Comparison of ENCODE assay signal across 23 cellular contexts in the genomic region with DNA sequence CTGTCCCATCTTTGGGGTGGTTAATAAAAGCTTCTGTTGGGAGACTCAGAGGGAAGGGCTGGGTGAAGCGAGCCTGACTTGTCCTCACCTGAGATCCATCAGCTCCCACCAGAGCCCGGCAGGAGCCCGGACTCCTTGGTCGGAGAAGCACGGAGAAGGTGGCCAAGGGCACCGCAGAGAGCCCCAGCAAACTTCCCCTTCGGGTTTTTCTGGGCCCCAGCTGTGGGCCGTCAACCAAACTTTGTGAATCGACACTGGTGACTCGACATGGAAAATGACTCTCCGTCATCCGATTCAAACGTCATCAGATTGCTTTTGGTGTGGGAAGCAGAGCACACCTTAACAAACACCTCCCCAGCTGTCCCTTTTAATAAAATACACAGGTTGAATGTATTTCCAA. TPM values are rescaled to one million over a fixed set of nuclear protein-coding genes. Genes with fewer than 3 reads are reported as not detected.
DNase-seq lines count a peak whose midpoint lies in the region; ATAC-seq and TF ChIP-seq lines count a peak whose summit lies in the region.
"Had no signal": no experiment of that assay in that cellular context is flagged by ENCODE, and none has a peak within 500 bp of the region (broad histone marks: within the 10 kb centered on the region; RNA-seq: fewer than 3 reads in every experiment).

No MANE protein-coding gene starts in this region.

- intact Hi-C loops in CD4-positive, alpha-beta T cell (cut with DNase I, micrococcal nuclease): no loop called here

- H3K4me3 Mint-ChIP-seq in T-helper 2 cell treated with Interferon-gamma antibody and Interleukin-4, amounts not matched to agents 5 μg/mL and 100 μg/mL, for 36 hours: no peak overlapping the region
- no peak overlapping the region for H3K4me3 Mint-ChIP-seq in CD4-positive, alpha-beta T cell
- H3K4me3 Mint-ChIP-seq: immature natural killer cell had no signal

- H3K36me3 Mint-ChIP-seq in T-helper 2 cell treated with Interferon-gamma antibody and Interleukin-4, amounts not matched to agents 5 μg/mL and 100 μg/mL, for 36 hours (ENCODE audit: low read depth): no peaks in the 10 kb centered on the region
- H3K36me3 Mint-ChIP-seq in CD4-positive, alpha-beta T cell (ENCODE audit: low read depth): no peaks in the 10 kb centered on the region
- H3K36me3 Mint-ChIP-seq: immature natural killer cell had no signal

- H3K9me3 Mint-ChIP-seq in T-helper 2 cell treated with Interferon-gamma antibody and Interleukin-4, amounts not matched to agents 5 μg/mL and 100 μg/mL, for 36 hours: no peaks in the 10 kb centered on the region
- no peaks in the 10 kb centered on the region for H3K9me3 Mint-ChIP-seq in CD4-positive, alpha-beta T cell
- H3K9me3 Mint-ChIP-seq: immature natural killer cell had no signal

- peak; percentile 20 for DNase-seq in T-helper 2 cell treated with Interferon-gamma antibody and Interleukin-4, amounts not matched to agents 5 μg/mL and 100 μg/mL, for 36 hours (ENCODE audit: low spot score)
- DNase-seq in T-helper 2 cell (no peak), middle frontal gyrus (ENCODE audit: extremely low spot score, low spot score) (no peak), DMS153 treated with DMSO at 0.1 percent for 48 hours (lab: John Stamatoyannopoulos, UW; ENCODE audit: unreplicated experiment) (no peak)
- DNase-seq in CD4-positive, alpha-beta T cell: no peak
- DNase-seq in activated naive CD4-positive, alpha-beta T cell treated with anti-CD3 and anti-CD28 coated beads, Interleukin-2, amount 50 U/mL, for 16 hours: peak; percentile 43
- peak; percentile 49 for DNase-seq in stimulated activated CD4-positive, alpha-beta T cell treated with anti-CD3 and anti-CD28 coated beads, Interleukin-1b, Interleukin-23, amount 100 ng/mL, for 48 hours
- DNase-seq: AML-193, brain microvascular endothelial cell, colonic mucosa, immature natural killer cell, NCI-H1694, NCI-H82, PC-9 had no signal

- no peak overlapping the region for H3K27ac ChIP-seq in CD4-positive, alpha-beta T cell (ENCODE audit: low read depth, low read length)
- H3K27ac ChIP-seq: 22Rv1, brain microvascular endothelial cell, colonic mucosa, heart left ventricle, PC-9, right atrium auricular region, SJSA1 had no signal

- peak; percentile 51 for ATAC-seq in CD4-positive, alpha-beta T cell (ENCODE audit: poor library complexity)
- ATAC-seq in GM19397 (IDR thresholded peaks at IDR 0.05; ENCODE audit: unreplicated experiment): no peak
- ATAC-seq: heart left ventricle had no signal

- no peak for TF ChIP-seq CTCF in CD4-positive, alpha-beta T cell (IDR thresholded peaks at IDR 0.05)

- CTCF ChIA-PET in CD4-positive, alpha-beta T cell (lab: Charles Lee): interaction anchor here (0.6 to 1.1 kb wide), 2 partner anchors 10 to 14 kb away, joined by 3 to 5 read pairs; no protein-coding TSS in a partner anchor

- peaks cover 37% of the 10 kb centered on the region for H3K27me3 Mint-ChIP-seq in T-helper 2 cell treated with Interferon-gamma antibody and Interleukin-4, amounts not matched to agents 5 μg/mL and 100 μg/mL, for 36 hours (ENCODE audit: low read depth)
- H3K27me3 Mint-ChIP-seq in CD4-positive, alpha-beta T cell: peaks cover 62% of the 10 kb centered on the region

- no peak overlapping the region for H3K27ac Mint-ChIP-seq in T-helper 2 cell treated with Interferon-gamma antibody and Interleukin-4, amounts not matched to agents 5 μg/mL and 100 μg/mL, for 36 hours
- H3K27ac Mint-ChIP-seq in CD4-positive, alpha-beta T cell: no peak overlapping the region
- H3K27ac Mint-ChIP-seq: immature natural killer cell had no signal

- peaks cover 3% of the 10 kb centered on the region for H3K4me1 Mint-ChIP-seq in T-helper 2 cell treated with Interferon-gamma antibody and Interleukin-4, amounts not matched to agents 5 μg/mL and 100 μg/mL, for 36 hours (ENCODE audit: low read depth)
- H3K4me1 Mint-ChIP-seq in CD4-positive, alpha-beta T cell (ENCODE audit: low read depth): peaks cover 5% of the 10 kb centered on the region
- H3K4me1 Mint-ChIP-seq: immature natural killer cell had no signal

- POLR2A ChIA-PET in CD4-positive, alpha-beta T cell (lab: Charles Lee): no interaction called here

- no peaks in the 10 kb centered on the region for H3K9me3 ChIP-seq in CD4-positive, alpha-beta T cell (ENCODE audit: control insufficient read depth, low read length)
- H3K9me3 ChIP-seq: colonic mucosa, HAP-1, heart left ventricle, right atrium auricular region, SJSA1 had no signal

- H3K27me3 ChIP-seq in CD4-positive, alpha-beta T cell (ENCODE audit: control insufficient read depth, insufficient read depth, low read length): peaks cover 47% of the 10 kb centered on the region

RNA-seq across cellular contexts. Expression of gene ENPP7, which starts 21.4 kb away (rescaled TPM):
- total RNA-seq in CD4-positive, alpha-beta T cell: not detected
- total RNA-seq: colonic mucosa, heart left ventricle, lower leg skin, MCF 10A, omental fat pad, PC-9, right atrium auricular region, SJSA1 had no signal

RNA-seq across cellular contexts. Expression of gene CBX2, which starts 25.8 kb away (rescaled TPM):
- total RNA-seq in CD4-positive, alpha-beta T cell: under 1 TPM in 1 of 2 experiments, not detected in 1; 0.31 TPM

RNA-seq across cellular contexts. Expression of gene CBX8, which starts 44.7 kb away (rescaled TPM):
- total RNA-seq in CD4-positive, alpha-beta T cell: 1 to 10 TPM; 5.3 to 6.5 TPM

Comparison
In these comparisons a context has a peak if more than half of its experiments do, and no peak if none do; other contexts are left out.
1. DNase-seq: peak in T-helper 2 cell treated with Interferon-gamma antibody and Interleukin-4, amounts not matched to agents 5 μg/mL and 100 μg/mL, for 36 hours (single experiment), activated naive CD4-positive, alpha-beta T cell treated with anti-CD3 and anti-CD28 coated beads, Interleukin-2, amount 50 U/mL, for 16 hours (single experiment) and stimulated activated CD4-positive, alpha-beta T cell treated with anti-CD3 and anti-CD28 coated beads, Interleukin-1b, Interleukin-23, amount 100 ng/mL, for 48 hours (single experiment); none in T-helper 2 cell (0 of 5), CD4-positive, alpha-beta T cell (0 of 10), middle frontal gyrus (single experiment) and DMS153 treated with DMSO at 0.1 percent for 48 hours (single experiment).